ENCODE assay signal across 28 cellular contexts in genomic region chr9:81570083-81570482, GRCh38.
"Had no signal": no experiment of that assay in that cellular context is flagged by ENCODE, and none has a peak within 500 bp of the region (broad histone marks: within the 10 kb centered on the region; RNA-seq: fewer than 3 reads in every experiment).

No MANE protein-coding gene starts in this region.

- DNase-seq: naive thymus-derived CD4-positive, alpha-beta T cell; natural killer cell; occipital lobe; ovary; posterior cingulate gyrus; psoas muscle; right cardiac atrium; spleen; stimulated activated CD4-positive, alpha-beta T cell treated with anti-CD3 and anti-CD28 coated beads, Interleukin-15, amount 100 ng/mL, for 24 hours; stimulated activated CD4-positive, alpha-beta T cell treated with anti-CD3 and anti-CD28 coated beads, Interleukin-2, amount 100 ng/mL, for 24 hours; stimulated activated CD4-positive, alpha-beta T cell treated with anti-CD3 and anti-CD28 coated beads, Interleukin-2, amount 100 ng/mL, for 48 hours; stimulated activated CD4-positive, alpha-beta T cell treated with anti-CD3 and anti-CD28 coated beads, Interleukin-4, amount 100 ng/mL, for 24 hours; stimulated activated naive B cell treated with anti-CD40 and anti-IgM and Interleukin-4, amounts not matched to agents 10 μg/mL and 1 μg/mL and 100 μg/mL, for 72 hours; stimulated activated naive CD4-positive, alpha-beta T cell treated with Interleukin-2 at 50 U/mL for 16 hours; stomach; thyroid gland; trophoblast cell; upper lobe of left lung had no signal

- ATAC-seq: naive thymus-derived CD4-positive, alpha-beta T cell; natural killer cell; psoas muscle; right cardiac atrium; sciatic nerve; stimulated activated effector memory CD8-positive, alpha-beta T cell treated with anti-CD3 and anti-CD28 coated beads, Interleukin-12 subunit alpha, Interleukin-12 subunit beta, amount 100 ng/mL, for 72 hours; stimulated activated naive B cell treated with anti-CD40 and anti-IgM and Interleukin-4, amounts not matched to agents 10 μg/mL and 1 μg/mL and 100 μg/mL, for 72 hours had no signal

- H3K27me3 ChIP-seq: neural progenitor cell, ovary, spleen, stomach, thyroid gland, tibial nerve, upper lobe of left lung, vagina had no signal

- H3K79me2 ChIP-seq: parathyroid adenoma had no signal

- H3K9ac ChIP-seq: neural progenitor cell, parathyroid adenoma had no signal

- H3K4me1 ChIP-seq: parathyroid adenoma, psoas muscle, spleen, stomach, upper lobe of left lung, vagina had no signal

- FAIRE-seq: urothelium cell line had no signal

- H2AFZ ChIP-seq: neural progenitor cell, parathyroid adenoma had no signal

- H3K27ac ChIP-seq: neural progenitor cell, ovary, parathyroid adenoma, psoas muscle, skin epidermis, spleen, stomach, thoracic aorta, thyroid gland, upper lobe of left lung, vagina had no signal

- H3K4me3 ChIP-seq: neural progenitor cell, ovary, psoas muscle, skin epidermis, smooth muscle cell, spleen, stomach, thoracic aorta, thyroid gland, tibial nerve, upper lobe of left lung, vagina had no signal

- H3K4me2 ChIP-seq: neural progenitor cell, smooth muscle cell had no signal

- H3K36me3 ChIP-seq: neural progenitor cell, ovary, spleen, stomach, thoracic aorta, thyroid gland, tibial nerve, upper lobe of left lung, vagina had no signal

- H3K9me3 ChIP-seq: ovary, psoas muscle, spleen, stomach, thoracic aorta, thyroid gland, tibial nerve, upper lobe of left lung, vagina had no signal
